13 cellular contexts compared by ENCODE assay signal in the genomic region with DNA sequence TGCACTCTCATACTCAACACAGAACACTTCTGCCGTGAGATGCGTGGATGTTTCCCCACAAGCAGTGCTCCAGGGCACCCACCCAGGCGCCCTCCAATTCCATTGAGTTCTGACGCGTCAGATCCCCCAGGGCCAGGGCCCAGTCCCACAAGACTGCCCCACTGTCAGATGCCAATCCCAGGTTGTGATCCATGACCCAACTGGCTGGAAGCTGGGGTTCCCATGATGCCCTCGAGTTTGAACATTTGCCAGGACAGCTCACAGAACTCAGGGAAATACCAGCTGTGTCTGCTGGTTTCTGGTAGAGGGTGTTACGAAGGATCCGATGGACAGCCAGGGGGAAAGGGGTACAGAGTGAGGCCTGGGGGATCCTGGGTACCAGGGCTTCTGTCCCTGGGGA. TPM values are rescaled to one million over a fixed set of nuclear protein-coding genes. Genes with fewer than 3 reads are reported as not detected.
DNase-seq lines count a peak whose midpoint lies in the region; ATAC-seq lines count a peak whose summit lies in the region.
"Had no signal": no experiment of that assay in that cellular context is flagged by ENCODE, and none has a peak within 500 bp of the region (broad histone marks: within the 10 kb centered on the region; RNA-seq: fewer than 3 reads in every experiment).

No MANE protein-coding gene starts in this region.

- intact Hi-C loops in Right ventricle myocardium inferior (cut with DNase I) (no loop called here), cardiac septum (cut with DNase I) (loop anchor here (5.0 kb wide), 1 partner anchor 56 kb away; a partner anchor contains a TSS)

- DNase-seq in Right ventricle myocardium inferior (ENCODE audit: missing footprints): no peak
- DNase-seq in cardiac septum (ENCODE audit: low spot score): no peak
- DNase-seq in caudate nucleus (lab: John Stamatoyannopoulos, UW): peak in 32 of 61 donors; percentile 15 to 62 (median 41)
- peak; percentile 80 for DNase-seq in left lobe of liver (ENCODE audit: low spot score)
- DNase-seq in superior temporal gyrus (ENCODE audit: extremely low spot score): peak; percentile 80
- DNase-seq in KBM-7: no peak
- DNase-seq in HPDE6-E6E7 (ENCODE audit: extremely low spot score): no peak
- DNase-seq: CD4-positive, alpha-beta memory T cell; cortex of kidney; Karpas-422; NCI-H446 treated with DMSO at 0.1 percent for 48 hours; T-helper 1 cell had no signal

- in situ Hi-C loops in KBM-7 (cut with MboI; ENCODE audit: low pct_unique_long_range_greater_than_20kb, low sequenced_read_pairs): no loop called here

- peak; percentile 1 for ATAC-seq in Right ventricle myocardium inferior
- ATAC-seq in left lobe of liver: peak; percentile 43
- ATAC-seq in GM21737 (IDR thresholded peaks at IDR 0.05; ENCODE audit: unreplicated experiment): no peak

- H3K27ac ChIP-seq in caudate nucleus (ENCODE audit: low read depth, low read length): no peak overlapping the region

RNA-seq across cellular contexts. Expression of a gene that starts 58.4 kb away (rescaled TPM):
- 93.4 TPM for total RNA-seq in Right ventricle myocardium inferior
- 51.5 TPM for total RNA-seq in cardiac septum
- 127 TPM for total RNA-seq in left lobe of liver

Comparison
In these comparisons a context has a peak if more than half of its experiments do, and no peak if none do; other contexts are left out.
1. DNase-seq: peak in caudate nucleus (32 of 61), left lobe of liver (single experiment) and superior temporal gyrus (single experiment); none in Right ventricle myocardium inferior (single experiment), cardiac septum (single experiment), KBM-7 (single experiment) and HPDE6-E6E7 (single experiment).